In the genomic region with DNA sequence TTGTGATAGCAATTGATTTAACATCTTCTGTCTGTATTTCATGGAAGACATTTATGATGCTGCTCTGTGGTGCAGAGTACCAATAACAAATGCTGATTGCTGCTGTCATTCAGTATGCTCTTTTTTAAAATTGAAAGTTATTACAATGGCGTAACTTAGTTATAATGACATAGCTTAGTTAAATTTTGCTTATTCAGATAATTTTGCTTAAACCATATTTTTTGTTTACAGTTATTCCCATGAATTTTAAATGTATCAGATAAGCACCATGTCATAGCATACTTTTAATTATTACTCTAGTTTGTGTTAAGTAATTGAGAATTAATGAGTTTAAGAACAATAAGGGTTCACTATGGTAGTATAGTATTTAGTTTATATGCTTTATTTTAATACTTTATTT, we compare ENCODE assay signal across 36 cellular contexts. TPM values are rescaled to one million over a fixed set of nuclear protein-coding genes. Genes with fewer than 3 reads are reported as not detected.
DNase-seq lines count a peak whose midpoint lies in the region; ATAC-seq, FAIRE-seq and TF ChIP-seq lines count a peak whose summit lies in the region.
"Had no signal": no experiment of that assay in that cellular context is flagged by ENCODE, and none has a peak within 500 bp of the region (broad histone marks: within the 10 kb centered on the region; RNA-seq: fewer than 3 reads in every experiment).

No MANE protein-coding gene starts in this region.

- H3K79me1 ChIP-seq in IMR-90 (ENCODE audit: low read depth in 1 of 2, low read length in 2 of 2): no peaks in the 10 kb centered on the region

- CTCF ChIA-PET in A549 (lab: Yijun Ruan, JAX): interaction anchor here (1.3 to 1.6 kb wide), 2 partner anchors 7 to 207 kb away, joined by 4 to 10 read pairs; no protein-coding TSS in a partner anchor
- CTCF ChIA-PET in IMR-90 (lab: Yijun Ruan, JAX): no interaction called here
- CTCF ChIA-PET in K562 (lab: Yijun Ruan, JAX; ENCODE audit: low intra/inter-chr PET ratio): no interaction called here
- CTCF ChIA-PET in T-cell (lab: Charles Lee): interaction anchor here in 1 of 2 donors (0.6 kb wide), 1 partner anchor 24 kb away, joined by 3 read pairs; no protein-coding TSS in a partner anchor
- CTCF ChIA-PET in HEK293T (lab: Yijun Ruan, JAX): interaction anchor here (1.4 kb wide), 1 partner anchor 41 kb away, joined by 3 read pairs; no protein-coding TSS in a partner anchor

- no peak overlapping the region for H3K18ac ChIP-seq in IMR-90 (ENCODE audit: low read depth, low read length)

- H3K27ac Mint-ChIP-seq in T-cell: no peak overlapping the region
- H3K27ac Mint-ChIP-seq: B cell; CD14-positive monocyte; CD4-positive, alpha-beta memory T cell; CD4-positive, alpha-beta T cell; CD8-positive, alpha-beta T cell had no signal

- H2AK9ac ChIP-seq in IMR-90 (replicated peaks; ENCODE audit: low read depth, low read length, poor library complexity): no peak overlapping the region

- no peaks in the 10 kb centered on the region for H3K9me3 ChIP-seq in A549
- H3K9me3 ChIP-seq in IMR-90 (ENCODE audit: control insufficient read depth, insufficient read depth, low read length): no peaks in the 10 kb centered on the region
- H3K9me3 ChIP-seq in K562 (replicated peaks; ENCODE audit: control insufficient read depth, insufficient read depth, low read depth, low read length): no peaks in the 10 kb centered on the region
- H3K9me3 ChIP-seq in pancreas: no peaks in the 10 kb centered on the region
- H3K9me3 ChIP-seq: BE2C; BLaER1; BLaER1 treated with 17β-estradiol and CSF1 and Interleukin-3, amounts not matched to agents 10 nM and 100 nM; Caco-2 had no signal

- H2BK5ac ChIP-seq in IMR-90 (ENCODE audit: low read depth, low read length, poor library complexity, severe bottlenecking): no peak overlapping the region

- in situ Hi-C loops in IMR-90 (cut with MboI; ENCODE audit: low sequenced_read_pairs): no loop called here
- in situ Hi-C loops in K562 (cut with MboI): no loop called here

- H3K9me3 Mint-ChIP-seq in T-cell: no peaks in the 10 kb centered on the region
- H3K9me3 Mint-ChIP-seq: CD14-positive monocyte; CD4-positive, alpha-beta memory T cell; CD4-positive, alpha-beta T cell; CD4-positive, CD25-positive, alpha-beta regulatory T cell; CD8-positive, alpha-beta memory T cell; CD8-positive, alpha-beta T cell had no signal

- H4K20me1 ChIP-seq in IMR-90 (ENCODE audit: insufficient read depth, low read length) (no peaks in the 10 kb centered on the region), K562 (replicated peaks; ENCODE audit: control insufficient read depth, insufficient read depth, low read length) (no peaks in the 10 kb centered on the region)

- no peaks in the 10 kb centered on the region for H3K27me3 ChIP-seq in IMR-90 (ENCODE audit: control insufficient read depth, insufficient read depth, low read length)
- no peaks in the 10 kb centered on the region for H3K27me3 ChIP-seq in K562 (ENCODE audit: control insufficient read depth in 2 of 2, insufficient read depth in 2 of 2, low read length in 2 of 2)
- H3K27me3 ChIP-seq in pancreas: no peaks in the 10 kb centered on the region
- H3K27me3 ChIP-seq: BE2C; BLaER1; BLaER1 treated with 17β-estradiol and CSF1 and Interleukin-3, amounts not matched to agents 10 nM and 100 nM had no signal

- no peak overlapping the region for H3K14ac ChIP-seq in IMR-90 (replicated peaks; ENCODE audit: low read depth, low read length)

- peaks cover 0 to 6% (median 5%) of the 10 kb centered on the region in 3 donors for H3K4me1 Mint-ChIP-seq in T-cell
- H3K4me1 Mint-ChIP-seq: B cell, CD14-positive monocyte had no signal

- H4K91ac ChIP-seq in IMR-90 (ENCODE audit: insufficient read depth, low read depth, low read length): no peak overlapping the region

- FAIRE-seq in A549 (lab: Jason Lieb, UNC) (no peak), G401.6 (lab: Jason Lieb, UNC) (peak; percentile 60), K562 (lab: Jason Lieb, UNC) (no peak), pancreas (lab: Jason Lieb, UNC) (no peak)
- FAIRE-seq: A204.1, D721Med had no signal

- TF ChIP-seq EP300 in A549 (IDR thresholded peaks at IDR 0.05) (no peak), K562 (IDR thresholded peaks at IDR 0.05; ENCODE audit: low read length) (no peak)

- TF ChIP-seq RAD21 in A549 (conservative IDR thresholded peaks at IDR 0.05 in 1 of 2, IDR thresholded peaks at IDR 0.05 in 1 of 2) (no peak), IMR-90 (IDR thresholded peaks at IDR 0.05; ENCODE audit: low read length) (no peak), K562 (CRISPR knock-in tag; conservative IDR thresholded peaks at IDR 0.05 in 1 of 2, IDR thresholded peaks at IDR 0.05 in 1 of 2) (no peak)

- H3K56ac ChIP-seq in IMR-90 (ENCODE audit: extremely low read depth, insufficient read depth, low read length): no peak overlapping the region

- no peaks in the 10 kb centered on the region; the same call in 2 of the 3 replicates for H3K79me2 ChIP-seq in K562 (ENCODE audit: control insufficient read depth, insufficient read depth, low read length)

- BruUV-seq in IMR-90 (replicated peaks; lab: Mats Ljungman, UMichigan) (no TSS peak), K562 (replicated peaks; lab: Mats Ljungman, UMichigan) (no TSS peak)

- dilution Hi-C loops in IMR-90 (cut with HindIII; ENCODE audit: low sequenced_read_pairs, unreplicated experiment): no loop called here

- H3K36me3 Mint-ChIP-seq in T-cell: peaks cover 49% of the 10 kb centered on the region

- no peak overlapping the region for H3K4me3 Mint-ChIP-seq in T-cell
- H3K4me3 Mint-ChIP-seq: B cell; CD14-positive monocyte; CD4-positive, alpha-beta memory T cell; CD4-positive, alpha-beta T cell; CD4-positive, CD25-positive, alpha-beta regulatory T cell; CD8-positive, alpha-beta memory T cell; CD8-positive, alpha-beta T cell had no signal

- intact Hi-C loops in IMR-90 (cut with micrococcal nuclease): no loop called here
- intact Hi-C loops in K562 (cut with micrococcal nuclease): no loop called here
- intact Hi-C loops in pancreas (cut with DNase I): loop anchor here in 1 of 3 donors (5.0 kb wide), 1 partner anchor 204 kb away; no protein-coding TSS in a partner anchor

- no peaks in the 10 kb centered on the region for H3K36me3 ChIP-seq in IMR-90 (ENCODE audit: control insufficient read depth, insufficient read depth, low read length)
- H3K36me3 ChIP-seq in K562 (ENCODE audit: control insufficient read depth, insufficient read depth, low read length): peaks cover 85% of the 10 kb centered on the region
- H3K36me3 ChIP-seq in pancreas: peaks cover 0 to 27% (median 6%) of the 10 kb centered on the region in 3 donors

- POLR2A ChIA-PET in A549 (lab: Yijun Ruan, JAX): no interaction called here
- POLR2A ChIA-PET in IMR-90 (lab: Charles Lee; ENCODE audit: unreplicated experiment): no interaction called here
- POLR2A ChIA-PET in K562 (lab: Yijun Ruan, JAX): interaction anchor here (1.1 to 1.4 kb wide), 2 partner anchors 13 to 16 kb away, joined by 3 read pairs; no protein-coding TSS in a partner anchor
- POLR2A ChIA-PET in T-cell (lab: Charles Lee): no interaction called here
- POLR2A ChIA-PET in HEK293T (lab: Yijun Ruan, JAX): no interaction called here

- H4K8ac ChIP-seq in IMR-90 (ENCODE audit: low read depth in 2 of 2, low read length in 2 of 2): no peak overlapping the region

- no peak overlapping the region for H2BK20ac ChIP-seq in IMR-90 (ENCODE audit: low read depth, low read length)

- no peak overlapping the region for H2BK120ac ChIP-seq in IMR-90 (ENCODE audit: low read depth, low read length)

- no peak overlapping the region for H3K4me2 ChIP-seq in A549
- no peak overlapping the region for H3K4me2 ChIP-seq in IMR-90 (ENCODE audit: low read depth, low read length)
- H3K4me2 ChIP-seq in K562 (ENCODE audit: insufficient read depth, low read length): no peak overlapping the region
- H3K4me2 ChIP-seq: BLaER1; BLaER1 treated with 17β-estradiol and CSF1 and Interleukin-3, amounts not matched to agents 10 nM and 100 nM had no signal

- H3K4me1 ChIP-seq in A549 (no peaks in the 10 kb centered on the region), IMR-90 (ENCODE audit: control insufficient read depth, insufficient read depth, low read length) (peaks cover 1% of the 10 kb centered on the region; the same call in 1 of the 2 replicates), K562 (replicated peaks in 1 of 2; ENCODE audit: control insufficient read depth in 2 of 2, insufficient read depth in 2 of 2, low read length in 2 of 2) (no peaks in the 10 kb centered on the region), pancreas (no peaks in the 10 kb centered on the region)
- H3K4me1 ChIP-seq: BE2C; BLaER1; BLaER1 treated with 17β-estradiol and CSF1 and Interleukin-3, amounts not matched to agents 10 nM and 100 nM; Caco-2 had no signal

- H2AFZ ChIP-seq in IMR-90 (replicated peaks; ENCODE audit: low read length, poor library complexity) (no peak overlapping the region), K562 (ENCODE audit: low read depth, low read length) (no peak overlapping the region)

- no peak for TF ChIP-seq POLR2A in A549 (IDR thresholded peaks at IDR 0.05; ENCODE audit: low read length)
- TF ChIP-seq POLR2A in IMR-90 (IDR thresholded peaks at IDR 0.05; ENCODE audit: low read depth, low read length): no peak
- TF ChIP-seq POLR2A in K562 (conservative IDR thresholded peaks at IDR 0.05): no peak

- H3K4me3 ChIP-seq in A549 (no peak overlapping the region), IMR-90 (ENCODE audit: insufficient read depth, low read depth, low read length) (no peak overlapping the region), K562 (no peak overlapping the region), pancreas (no peak overlapping the region)
- H3K4me3 ChIP-seq: BLaER1; BLaER1 treated with 17β-estradiol and CSF1 and Interleukin-3, amounts not matched to agents 10 nM and 100 nM had no signal

- 90% methylated on average over 1 of the region's 1 CpG for WGBS in A549 (ENCODE audit: missing lambda C conversion rate)
- WGBS in IMR-90 (ENCODE audit: extremely low coverage in 2 of 2, insufficient read length in 1 of 2), 2 experiments: no CpG with 5 or more reads among the region's 1 CpG
- WGBS in K562 (ENCODE audit: insufficient coverage, low coverage, missing lambda C conversion rate): 100% methylated on average over 1 of the region's 1 CpG
- WGBS in pancreas, 2 donors: 96% methylated on average over 1 of the region's 1 CpG

- no peak for DNase-seq in A549 (ENCODE audit: low read depth in 1 of 2, low spot score in 1 of 2)
- DNase-seq in IMR-90: no peak
- DNase-seq in K562 (ENCODE audit: extremely low read depth in 1 of 4, low spot score in 3 of 4): no peak
- no peak for DNase-seq in retina
- no peak for DNase-seq in T-cell
- DNase-seq in HEK293T (ENCODE audit: extremely low spot score): no peak
- DNase-seq in pancreas: no peak
- DNase-seq: 8988T; ACHN; AML-193; BE2C; C1 segment of cervical spinal cord; Caco-2; Calu3; CD4-positive, alpha-beta memory T cell; CD4-positive, alpha-beta T cell; CD4-positive, CD25-positive, alpha-beta regulatory T cell; CD8-positive, alpha-beta memory T cell; CD8-positive, alpha-beta T cell; COR-L47; DMS 273 treated with DMSO at 0.1 percent for 48 hours; DMS153; DMS53; DMS79; DMS79 treated with DMSO at 0.1 percent for 48 hours; DND-41; EL had no signal

- H2BK15ac ChIP-seq in IMR-90 (ENCODE audit: low read depth, low read length): no peak overlapping the region

- H3K4ac ChIP-seq in IMR-90 (ENCODE audit: low read depth, low read length): no peak overlapping the region

- H3K9me1 ChIP-seq in IMR-90 (ENCODE audit: insufficient read depth, low read length) (no peaks in the 10 kb centered on the region), K562 (ENCODE audit: control insufficient read depth, insufficient read depth, low read length) (no peaks in the 10 kb centered on the region)

- H3K27me3 Mint-ChIP-seq in T-cell: no peaks in the 10 kb centered on the region
- H3K27me3 Mint-ChIP-seq: B cell; CD4-positive, alpha-beta memory T cell; CD4-positive, alpha-beta T cell; CD4-positive, CD25-positive, alpha-beta regulatory T cell; CD8-positive, alpha-beta memory T cell had no signal

- no peak overlapping the region for H4K5ac ChIP-seq in IMR-90 (ENCODE audit: low read depth, low read length)

- no peak overlapping the region for H3K23ac ChIP-seq in IMR-90 (ENCODE audit: low read depth, low read length)

- H3K9ac ChIP-seq in IMR-90 (ENCODE audit: low read depth, low read length): no peak overlapping the region
- H3K9ac ChIP-seq in K562 (ENCODE audit: insufficient read depth in 1 of 2, low read depth in 2 of 2, low read length in 2 of 2): no peak overlapping the region
- H3K9ac ChIP-seq: BLaER1; BLaER1 treated with 17β-estradiol and CSF1 and Interleukin-3, amounts not matched to agents 10 nM and 100 nM had no signal

- ATAC-seq in A549: no peak
- ATAC-seq in IMR-90 (ENCODE audit: low read depth): no peak
- no peak for ATAC-seq in K562
- no peak for ATAC-seq in T-cell (replicated peaks in 1 of 4)
- no peak for ATAC-seq in pancreas
- ATAC-seq: CD8-positive, alpha-beta T cell had no signal

- TF ChIP-seq CTCF in A549 (IDR thresholded peaks at IDR 0.05) (no peak), IMR-90 (conservative IDR thresholded peaks at IDR 0.05; ENCODE audit: low read depth, low read length) (no peak), K562 (IDR thresholded peaks at IDR 0.05 in 2 of 3, conservative IDR thresholded peaks at IDR 0.05 in 1 of 3; ENCODE audit: insufficient read depth in 2 of 3, low read depth in 1 of 3, low read length in 3 of 3) (no peak), pancreas (IDR thresholded peaks at IDR 0.05) (no peak)

- no peak overlapping the region for H2AK5ac ChIP-seq in IMR-90 (ENCODE audit: low read depth, low read length)

- H3K27ac ChIP-seq in A549: no peak overlapping the region
- no peak overlapping the region for H3K27ac ChIP-seq in IMR-90 (ENCODE audit: insufficient read depth, low read length)
- no peak overlapping the region for H3K27ac ChIP-seq in K562 (ENCODE audit: extremely low read depth, low read depth, low read length)
- H3K27ac ChIP-seq in pancreas: no peak overlapping the region
- H3K27ac ChIP-seq: 22Rv1; BLaER1; BLaER1 treated with 17β-estradiol and CSF1 and Interleukin-3, amounts not matched to agents 10 nM and 100 nM; C4-2B had no signal

RNA-seq across cellular contexts. Expression of a gene that starts 15.5 kb away (rescaled TPM):
- polyA plus RNA-seq in A549 (2011; rRNA removed) (40.9 and 53.9 TPM in 2 replicates), A549 (2017; fragmentation: RNase III; extraction: RNeasy Plus Mini Kit Qiagen cat#74134 plus additional on column Dnase treatment) (32.4 to 37.2 TPM (median 34.6 TPM) in 3 replicates), IMR-90 (2012; rRNA removed) (6.2 and 8.8 TPM in 2 replicates), K562 (2011; rRNA removed) (36.3 and 62.1 TPM in 2 replicates), K562 (2014; fragmentation: Illumina TruSeq; extraction: Trizol) (44.2 and 49.8 TPM in 2 replicates), K562 (2014; fragmentation: Nextera tagmentation; extraction: Ambion mirVana) (10 to 100 TPM; 24.0 to 35.3 TPM), K562 (2014; rRNA removed) (42.8 and 44.7 TPM in 2 replicates), pancreas (1 to 10 TPM; 4.9 to 5.4 TPM)
- polyA plus RNA-seq in A549 (2012; cell fraction: cytosol; rRNA removed): 19.1 and 20.3 TPM in 2 replicates
- 12.6 and 13.3 TPM in 2 replicates for polyA plus RNA-seq in A549 (2012; cell fraction: nucleus; rRNA removed)
- polyA minus RNA-seq in A549 (2011; rRNA and poly(A)+ RNA removed): 15.7 and 22.9 TPM in 2 replicates
- total RNA-seq in IMR-90 (2012; rRNA removed) (11.3 and 15.0 TPM in 2 replicates), K562 (2014; rRNA removed) (45.4 and 46.4 TPM in 2 replicates), K562 (2014; rRNA removed; fragmentation: Illumina TruSeq; extraction: Trizol) (55.8 and 64.1 TPM in 2 replicates), K562 (2015; rRNA removed; fragmentation: Illumina TruSeq; extraction: Trizol) (43.7 and 44.2 TPM in 2 replicates), K562 (2021) (43.2 and 44.7 TPM in 2 replicates), T-cell (10 to 100 TPM; 12.9 to 19.5 (median 17.2) TPM), pancreas (10 to 100 TPM in 1 of 6 donors, 1 to 10 TPM in 5; 5.1 to 10.3 (median 6.3) TPM)
- 2.9 TPM in 2 replicates for polyA plus RNA-seq in IMR-90 (2012; cell fraction: cytosol; rRNA removed)
- 2.4 and 7.3 TPM in 2 replicates for polyA plus RNA-seq in IMR-90 (2012; cell fraction: nucleus; rRNA removed; ENCODE audit: low replicate concordance)
- total RNA-seq in K562 (2011; cell fraction: chromatin; rRNA removed; ENCODE audit: low replicate concordance): 37.6 and 85.1 TPM in 2 replicates
- total RNA-seq in K562 (2011; cell fraction: nucleolus; rRNA removed): 27.8 and 29.6 TPM in 2 replicates
- 42.1 and 62.3 TPM in 2 replicates for total RNA-seq in K562 (2011; cell fraction: nucleoplasm; rRNA removed)
- polyA plus RNA-seq in K562 (2011; cell fraction: cytosol; rRNA removed): 14.9 and 18.5 TPM in 2 replicates
- 20.7 and 29.0 TPM in 2 replicates for polyA plus RNA-seq in K562 (2011; cell fraction: nucleus; rRNA removed)
- 23.6 and 28.6 TPM in 2 replicates for polyA plus RNA-seq in K562 (2012)
- polyA minus RNA-seq in K562 (2011; rRNA and poly(A)+ RNA removed): 64.1 and 76.2 TPM in 2 replicates
- polyA minus RNA-seq in K562 (2011; cell fraction: cytosol; rRNA and poly(A)+ RNA removed): 11.9 and 27.8 TPM in 2 replicates
- polyA minus RNA-seq in K562 (2011; cell fraction: nucleus; rRNA and poly(A)+ RNA removed): 42.9 and 59.4 TPM in 2 replicates

RNA-seq across cellular contexts. Expression of a gene that starts 39.5 kb away (rescaled TPM):
- polyA plus RNA-seq in A549 (2011; rRNA removed) (238 and 308 TPM in 2 replicates), A549 (2017; fragmentation: RNase III; extraction: RNeasy Plus Mini Kit Qiagen cat#74134 plus additional on column Dnase treatment) (220 to 252 TPM (median 234 TPM) in 3 replicates), IMR-90 (2012; rRNA removed) (10.8 and 11.6 TPM in 2 replicates), K562 (2011; rRNA removed) (43.4 and 64.4 TPM in 2 replicates), K562 (2014; fragmentation: Illumina TruSeq; extraction: Trizol) (51.8 and 65.7 TPM in 2 replicates), K562 (2014; fragmentation: Nextera tagmentation; extraction: Ambion mirVana) (10 to 100 TPM; 89.7 to 90.9 TPM), K562 (2014; rRNA removed) (70.4 and 74.2 TPM in 2 replicates), pancreas (10 to 100 TPM; 11.3 to 19.2 TPM)
- polyA plus RNA-seq in A549 (2012; cell fraction: cytosol; rRNA removed): 88.0 and 98.5 TPM in 2 replicates
- 27.5 and 58.2 TPM in 2 replicates for polyA plus RNA-seq in A549 (2012; cell fraction: nucleus; rRNA removed)
- 83.7 and 110 TPM in 2 replicates for polyA minus RNA-seq in A549 (2011; rRNA and poly(A)+ RNA removed)
- total RNA-seq in IMR-90 (2012; rRNA removed) (7.2 and 13.6 TPM in 2 replicates), K562 (2014; rRNA removed) (49.6 and 59.9 TPM in 2 replicates), K562 (2014; rRNA removed; fragmentation: Illumina TruSeq; extraction: Trizol) (57.4 and 63.7 TPM in 2 replicates), K562 (2015; rRNA removed; fragmentation: Illumina TruSeq; extraction: Trizol) (46.9 and 52.4 TPM in 2 replicates), K562 (2021) (45.7 and 48.3 TPM in 2 replicates), T-cell (10 to 100 TPM; 16.0 to 46.9 (median 40.0) TPM), pancreas (10 to 100 TPM in 5 of 6 donors, 1 to 10 TPM in 1; 9.6 to 29.1 (median 12.1) TPM)
- polyA plus RNA-seq in IMR-90 (2012; cell fraction: cytosol; rRNA removed): 3.0 and 8.1 TPM in 2 replicates
- polyA plus RNA-seq in IMR-90 (2012; cell fraction: nucleus; rRNA removed; ENCODE audit: low replicate concordance): 1.5 and 11.6 TPM in 2 replicates
- 26.5 and 48.5 TPM in 2 replicates for total RNA-seq in K562 (2011; cell fraction: chromatin; rRNA removed; ENCODE audit: low replicate concordance)
- total RNA-seq in K562 (2011; cell fraction: nucleolus; rRNA removed): 24.3 and 26.2 TPM in 2 replicates
- total RNA-seq in K562 (2011; cell fraction: nucleoplasm; rRNA removed): 35.4 and 42.0 TPM in 2 replicates
- polyA plus RNA-seq in K562 (2011; cell fraction: cytosol; rRNA removed): 15.9 and 29.8 TPM in 2 replicates
- 23.9 and 34.4 TPM in 2 replicates for polyA plus RNA-seq in K562 (2011; cell fraction: nucleus; rRNA removed)
- 62.2 and 81.0 TPM in 2 replicates for polyA plus RNA-seq in K562 (2012)
- 49.7 and 57.3 TPM in 2 replicates for polyA minus RNA-seq in K562 (2011; rRNA and poly(A)+ RNA removed)
- polyA minus RNA-seq in K562 (2011; cell fraction: cytosol; rRNA and poly(A)+ RNA removed): 9.2 and 21.1 TPM in 2 replicates
- polyA minus RNA-seq in K562 (2011; cell fraction: nucleus; rRNA and poly(A)+ RNA removed): 13.9 and 16.1 TPM in 2 replicates

Comparison
In these comparisons a context has a peak if more than half of its experiments do, and no peak if none do; other contexts are left out.
1. CTCF ChIA-PET loops: an anchor here in A549 (1.3 to 1.6 kb wide) and HEK293T (1.4 kb wide); none called in IMR-90 and K562.